ENCODE assay signal across 39 cellular contexts in the genomic region with DNA sequence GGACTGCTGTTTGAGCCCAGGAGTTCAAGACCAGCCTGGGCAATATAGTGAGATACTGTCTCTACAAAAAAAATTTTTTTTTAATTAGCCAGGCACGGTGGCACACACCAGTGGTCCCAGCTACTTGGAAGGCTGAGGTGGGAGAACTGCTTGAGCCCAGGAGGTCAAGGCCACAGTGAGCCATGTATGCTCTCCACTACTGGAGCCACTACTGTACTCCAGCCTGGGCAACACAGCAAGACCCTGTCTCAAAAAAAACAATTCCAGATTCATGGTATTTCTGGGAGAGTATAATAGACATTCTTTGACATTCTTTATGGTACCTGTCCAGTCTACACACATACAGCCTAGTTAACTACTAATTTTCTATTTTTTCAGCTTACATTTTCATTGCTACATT.
"Had no signal": no experiment of that assay in that cellular context is flagged by ENCODE, and none has a peak within 500 bp of the region (broad histone marks: within the 10 kb centered on the region; RNA-seq: fewer than 3 reads in every experiment).

No MANE protein-coding gene starts in this region.

- ATAC-seq: activated naive CD4-positive, alpha-beta T cell treated with anti-CD3 and anti-CD28 coated beads, Interleukin-2, amount 50 U/mL, for 72 hours; activated naive CD8-positive, alpha-beta T cell treated with anti-CD3 and anti-CD28 coated beads, Interleukin-2, amount 50 U/mL, for 24 hours; activated T-cell treated with anti-CD3 and anti-CD28 coated beads, Interleukin-2, amount 50 U/mL, for 4 hours; activated T-cell treated with anti-CD3 and anti-CD28 coated beads, Interleukin-2, amount 50 U/mL, for 72 hours; activated T-helper 17 cell treated with anti-CD3 and anti-CD28 coated beads, Interleukin-2, amount 50 U/mL, for 72 hours; body of pancreas had no signal

- FAIRE-seq: astrocyte, bronchial epithelial cell had no signal

- H3K9me3 ChIP-seq: adrenal gland, ascending aorta, body of pancreas, breast epithelium had no signal

- H3K4me3 ChIP-seq: adrenal gland, ascending aorta, body of pancreas, breast epithelium, cardiac muscle cell had no signal

- H3K4me3 Mint-ChIP-seq: activated naive CD4-positive, alpha-beta T cell treated with anti-CD3 and anti-CD28 coated beads for 36 hours; activated naive CD4-positive, alpha-beta T cell treated with anti-CD3 and anti-CD28 coated beads, Interleukin-2, amount 10 ng/mL, durations not matched to agents 7 days and 5 days; activated naive CD4-positive, alpha-beta T cell treated with anti-CD3 and anti-CD28 coated beads, Interleukin-2, amount 50 U/mL, for 24 hours; activated naive CD8-positive, alpha-beta T cell; activated naive CD8-positive, alpha-beta T cell treated with anti-CD3 and anti-CD28 coated beads for 36 hours; activated naive CD8-positive, alpha-beta T cell treated with anti-CD3 and anti-CD28 coated beads, Interleukin-2, amount 10 ng/mL, durations not matched to agents 7 days and 5 days; activated naive CD8-positive, alpha-beta T cell treated with anti-CD3 and anti-CD28 coated beads, Interleukin-2, amount 50 U/mL, for 24 hours; activated T-cell treated with anti-CD3 and anti-CD28 coated beads, Interleukin-2, amount 50 U/mL, for 24 hours; activated T-cell treated with anti-CD3 and anti-CD28 coated beads, Interleukin-2, amount 50 U/mL, for 4 hours; activated T-cell treated with anti-CD3 and anti-CD28 coated beads, Interleukin-2, amount 50 U/mL, for 72 hours; activated T-helper 1 cell treated with anti-CD3 and anti-CD28 coated beads, Interleukin-12 subunit alpha, Interleukin-12 subunit beta, Interleukin-2, Interleukin-4 antibody, amounts not matched to agents 30 ng/mL and 10 ng/mL and 1 ng/mL, durations not matched to agents 14 hours and 24 hours and 36 hours; activated T-helper 17 cell treated with anti-CD3 and anti-CD28 coated beads, Interleukin-2, amount 50 U/mL, for 72 hours; brain; central memory CD8-positive, alpha-beta T cell had no signal

- H3K27me3 Mint-ChIP-seq: activated naive CD4-positive, alpha-beta T cell treated with anti-CD3 and anti-CD28 coated beads, Interleukin-2, amount 10 ng/mL, durations not matched to agents 7 days and 5 days; activated naive CD4-positive, alpha-beta T cell treated with anti-CD3 and anti-CD28 coated beads, Interleukin-2, amount 50 U/mL, for 24 hours; activated naive CD8-positive, alpha-beta T cell; activated naive CD8-positive, alpha-beta T cell treated with anti-CD3 and anti-CD28 coated beads for 36 hours; activated naive CD8-positive, alpha-beta T cell treated with anti-CD3 and anti-CD28 coated beads, Interleukin-2, amount 10 ng/mL, durations not matched to agents 7 days and 5 days; activated naive CD8-positive, alpha-beta T cell treated with anti-CD3 and anti-CD28 coated beads, Interleukin-2, amount 50 U/mL, for 24 hours; activated T-cell treated with anti-CD3 and anti-CD28 coated beads, Interleukin-2, amount 50 U/mL, for 24 hours; activated T-helper 17 cell treated with anti-CD3 and anti-CD28 coated beads, Interleukin-2, amount 50 U/mL, for 72 hours; central memory CD8-positive, alpha-beta T cell had no signal

- DNase-seq: activated effector memory CD4-positive, alpha-beta T cell treated with anti-CD3 and anti-CD28 coated beads, Interleukin-2, amount 50 U/mL, for 16 hours; activated effector memory CD4-positive, alpha-beta T cell treated with Interleukin-2 at 50 U/mL for 16 hours; activated gamma-delta T cell; activated gamma-delta T cell treated with Interleukin-2 at 50 U/mL for 16 hours; activated naive CD4-positive, alpha-beta T cell; activated naive CD4-positive, alpha-beta T cell treated with anti-CD3 and anti-CD28 coated beads for 36 hours; activated naive CD4-positive, alpha-beta T cell treated with anti-CD3 and anti-CD28 coated beads, Interleukin-2, amount 10 ng/mL, durations not matched to agents 7 days and 5 days; activated naive CD4-positive, alpha-beta T cell treated with anti-CD3 and anti-CD28 coated beads, Interleukin-2, amount 50 U/mL, for 16 hours; activated naive CD4-positive, alpha-beta T cell treated with Interleukin-2 at 50 U/mL for 16 hours; activated naive CD8-positive, alpha-beta T cell treated with anti-CD3 and anti-CD28 coated beads for 36 hours; activated naive CD8-positive, alpha-beta T cell treated with anti-CD3 and anti-CD28 coated beads, Interleukin-2, amount 10 ng/mL, durations not matched to agents 7 days and 5 days; activated naive CD8-positive, alpha-beta T cell treated with anti-CD3 and anti-CD28 coated beads, Interleukin-2, amount 50 U/mL, for 24 hours; activated T-cell treated with anti-CD3 and anti-CD28 coated beads, Interleukin-2, amount 50 U/mL, for 24 hours; activated T-cell treated with anti-CD3 and anti-CD28 coated beads, Interleukin-2, amount 50 U/mL, for 4 hours; activated T-cell treated with anti-CD3 and anti-CD28 coated beads, Interleukin-2, amount 50 U/mL, for 48 hours; activated T-cell treated with anti-CD3 and anti-CD28 coated beads, Interleukin-2, amount 50 U/mL, for 72 hours; adrenal gland; amniotic stem cell; amygdala; anterior cingulate cortex; aorta; body of pancreas; brain microvascular endothelial cell; caudate nucleus; central memory CD4-positive, alpha-beta T cell; cerebellar nuclear complex had no signal

- H3K9me3 Mint-ChIP-seq: activated naive CD4-positive, alpha-beta T cell treated with anti-CD3 and anti-CD28 coated beads for 36 hours; activated naive CD4-positive, alpha-beta T cell treated with anti-CD3 and anti-CD28 coated beads, Interleukin-2, amount 10 ng/mL, durations not matched to agents 7 days and 5 days; activated naive CD4-positive, alpha-beta T cell treated with anti-CD3 and anti-CD28 coated beads, Interleukin-2, amount 50 U/mL, for 24 hours; activated naive CD4-positive, alpha-beta T cell treated with anti-CD3 and anti-CD28 coated beads, Interleukin-2, amount 50 U/mL, for 72 hours; activated naive CD8-positive, alpha-beta T cell treated with anti-CD3 and anti-CD28 coated beads for 36 hours; activated naive CD8-positive, alpha-beta T cell treated with anti-CD3 and anti-CD28 coated beads, Interleukin-2, amount 50 U/mL, for 24 hours; activated T-cell treated with anti-CD3 and anti-CD28 coated beads, Interleukin-2, amount 50 U/mL, for 24 hours; activated T-cell treated with anti-CD3 and anti-CD28 coated beads, Interleukin-2, amount 50 U/mL, for 4 hours; activated T-cell treated with anti-CD3 and anti-CD28 coated beads, Interleukin-2, amount 50 U/mL, for 72 hours; activated T-helper 1 cell treated with anti-CD3 and anti-CD28 coated beads, Interleukin-12 subunit alpha, Interleukin-12 subunit beta, Interleukin-2, Interleukin-4 antibody, amounts not matched to agents 30 ng/mL and 10 ng/mL and 1 ng/mL, durations not matched to agents 14 hours and 24 hours and 36 hours; activated T-helper 17 cell treated with anti-CD3 and anti-CD28 coated beads, Interleukin-2, amount 50 U/mL, for 72 hours; activated T-helper 2 cell treated with anti-CD3 and anti-CD28 coated beads, Interferon-gamma antibody, Interleukin-2, Interleukin-4, amounts not matched to agents 10 μg/mL and 5 μg/mL and 100 μg/mL, durations not matched to agents 14 hours and 24 hours and 36 hours; central memory CD8-positive, alpha-beta T cell had no signal

- H3K27me3 ChIP-seq: adrenal gland, ascending aorta, body of pancreas, brain microvascular endothelial cell, breast epithelium, cardiac muscle cell had no signal

- H3K27ac Mint-ChIP-seq: activated naive CD4-positive, alpha-beta T cell treated with anti-CD3 and anti-CD28 coated beads for 36 hours; activated naive CD4-positive, alpha-beta T cell treated with anti-CD3 and anti-CD28 coated beads, Interleukin-2, amount 10 ng/mL, durations not matched to agents 7 days and 5 days; activated naive CD4-positive, alpha-beta T cell treated with anti-CD3 and anti-CD28 coated beads, Interleukin-2, amount 50 U/mL, for 24 hours; activated naive CD4-positive, alpha-beta T cell treated with anti-CD3 and anti-CD28 coated beads, Interleukin-2, amount 50 U/mL, for 72 hours; activated naive CD8-positive, alpha-beta T cell treated with anti-CD3 and anti-CD28 coated beads for 36 hours; activated naive CD8-positive, alpha-beta T cell treated with anti-CD3 and anti-CD28 coated beads, Interleukin-2, amount 10 ng/mL, durations not matched to agents 7 days and 5 days; activated naive CD8-positive, alpha-beta T cell treated with anti-CD3 and anti-CD28 coated beads, Interleukin-2, amount 50 U/mL, for 24 hours; activated T-cell treated with anti-CD3 and anti-CD28 coated beads, Interleukin-2, amount 50 U/mL, for 24 hours; activated T-cell treated with anti-CD3 and anti-CD28 coated beads, Interleukin-2, amount 50 U/mL, for 72 hours; activated T-helper 1 cell treated with anti-CD3 and anti-CD28 coated beads, Interleukin-12 subunit alpha, Interleukin-12 subunit beta, Interleukin-2, Interleukin-4 antibody, amounts not matched to agents 30 ng/mL and 10 ng/mL and 1 ng/mL, durations not matched to agents 14 hours and 24 hours and 36 hours; activated T-helper 17 cell treated with anti-CD3 and anti-CD28 coated beads, Interleukin-2, amount 50 U/mL, for 72 hours; activated T-helper 2 cell treated with anti-CD3 and anti-CD28 coated beads, Interferon-gamma antibody, Interleukin-2, Interleukin-4, amounts not matched to agents 10 μg/mL and 5 μg/mL and 100 μg/mL, durations not matched to agents 14 hours and 24 hours and 36 hours; brain had no signal

- H3K36me3 ChIP-seq: adrenal gland, ascending aorta, brain microvascular endothelial cell, breast epithelium, cardiac muscle cell had no signal

- H3K4me1 ChIP-seq: ascending aorta, body of pancreas, breast epithelium had no signal

- H3K27ac ChIP-seq: adrenal gland, ascending aorta, body of pancreas, brain microvascular endothelial cell, breast epithelium, cardiac muscle cell had no signal
